In the genomic region with DNA sequence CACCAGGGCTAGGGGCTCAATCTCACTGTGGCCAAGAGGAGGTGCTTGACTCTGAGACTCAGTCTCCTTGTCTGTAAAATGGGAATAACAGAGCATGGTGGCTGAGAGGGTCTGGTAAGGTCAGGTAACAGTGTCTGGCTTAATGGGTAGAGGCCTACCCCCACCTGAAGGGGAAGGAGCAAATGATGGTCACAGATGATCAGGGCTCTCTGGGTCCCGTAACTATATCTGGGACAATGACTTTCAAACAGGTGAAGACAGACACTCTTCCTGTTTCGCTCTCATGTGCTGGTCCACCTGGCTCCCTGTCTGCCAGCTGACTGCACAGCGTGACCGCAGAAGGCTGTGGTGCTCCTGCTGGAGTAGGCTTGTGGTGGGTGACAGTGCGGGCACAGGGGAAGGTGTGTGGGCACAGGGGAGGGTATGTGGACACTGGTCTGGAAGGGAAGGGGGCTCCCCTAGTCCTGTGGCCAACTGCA, we compare ENCODE assay signal across 11 cellular contexts. TPM values are rescaled to one million over a fixed set of nuclear protein-coding genes. Genes with fewer than 3 reads are reported as not detected.
DNase-seq lines count a peak whose midpoint lies in the region; ATAC-seq, FAIRE-seq and TF ChIP-seq lines count a peak whose summit lies in the region.
"Had no signal": no experiment of that assay in that cellular context is flagged by ENCODE, and none has a peak within 500 bp of the region (broad histone marks: within the 10 kb centered on the region; RNA-seq: fewer than 3 reads in every experiment).

No MANE protein-coding gene starts in this region.

- DNase-seq in right atrium auricular region (ENCODE audit: low spot score) (no peak), cardiac septum (ENCODE audit: low spot score) (no peak), GM12878 (ENCODE audit: low read depth, low spot score) (peak; percentile 68), aorta (no peak)
- no peak for DNase-seq in activated CD8-positive, alpha-beta memory T cell treated with anti-CD3 and anti-CD28 coated beads for 24 hours
- no peak for DNase-seq in activated T-cell treated with anti-CD3 and anti-CD28 coated beads, Interleukin-2, amount 50 U/mL, for 72 hours
- DNase-seq: activated CD4-positive, alpha-beta T cell treated with anti-CD3 and anti-CD28 coated beads for 36 hours; NCI-H2029 treated with DMSO at 0.1 percent for 48 hours had no signal

- no peak overlapping the region for H3K4me3 Mint-ChIP-seq in activated T-cell treated with anti-CD3 and anti-CD28 coated beads, Interleukin-2, amount 50 U/mL, for 72 hours
- H3K4me3 Mint-ChIP-seq: activated CD4-positive, alpha-beta T cell treated with anti-CD3 and anti-CD28 coated beads for 36 hours had no signal

- CTCF ChIA-PET in GM12878 (lab: Yijun Ruan, JAX) = interaction anchor here (1.0 to 3.8 kb wide), 3 partner anchors 36 to 56 kb away, joined by 3 to 21 read pairs (median 3); no protein-coding TSS in a partner anchor

- H3K36me3 Mint-ChIP-seq in activated T-cell treated with anti-CD3 and anti-CD28 coated beads, Interleukin-2, amount 50 U/mL, for 72 hours (ENCODE audit: insufficient read depth in 2 of 2) = peaks cover 4 to 6% of the 10 kb centered on the region in 2 donors

- H3K9me3 ChIP-seq in right atrium auricular region (no peaks in the 10 kb centered on the region), GM12878 (replicated peaks; ENCODE audit: control insufficient read depth, insufficient read depth, low read length) (no peaks in the 10 kb centered on the region; the same call in 2 of the 3 replicates), aorta (ENCODE audit: control insufficient read depth, low read length) (no peaks in the 10 kb centered on the region)

- peak in 1 of 2 experiments; percentile 10; a peak in 1 of 4 replicates for TF ChIP-seq EP300 in GM12878 (IDR thresholded peaks at IDR 0.05; ENCODE audit: borderline replicate concordance in 1 of 2, control insufficient read depth in 1 of 2, low read depth in 2 of 2, low read length in 2 of 2)

- no peaks in the 10 kb centered on the region for H3K9me3 Mint-ChIP-seq in activated T-cell treated with anti-CD3 and anti-CD28 coated beads, Interleukin-2, amount 50 U/mL, for 72 hours

- no TSS peak for BruUV-seq in GM12878 (replicated peaks; lab: Mats Ljungman, UMichigan)

- H3K27ac ChIP-seq in right atrium auricular region (peak overlapping the region; percentile 95 to 100), GM12878 (ENCODE audit: control insufficient read depth, insufficient read depth) (peak overlapping the region; percentile 81), aorta (ENCODE audit: low read depth in 1 of 2, low read length in 2 of 2) (no peak overlapping the region)

- in situ Hi-C loops in GM12878 (cut with MboI) = no loop called here

- H2AFZ ChIP-seq in GM12878 (ENCODE audit: control insufficient read depth, low read depth, low read length) = no peak overlapping the region

- peak; percentile 35 for ATAC-seq in HG02981 (IDR thresholded peaks at IDR 0.05; ENCODE audit: unreplicated experiment)
- peak; percentile 61 for ATAC-seq in GM12878
- no peak for ATAC-seq in SK-N-SH treated with all-trans-retinoic acid at 6 μM for 48 hours
- ATAC-seq in aorta (ENCODE audit: low FRiP score) = no peak
- no peak for ATAC-seq in activated T-cell treated with anti-CD3 and anti-CD28 coated beads, Interleukin-2, amount 50 U/mL, for 72 hours (replicated peaks in 1 of 2)
- ATAC-seq: activated CD4-positive, alpha-beta T cell treated with anti-CD3 and anti-CD28 coated beads for 36 hours had no signal

- peak overlapping the region; percentile 3; the same call in 1 of the 2 replicates for H3K9ac ChIP-seq in GM12878 (ENCODE audit: control insufficient read depth, insufficient read depth, low read length)

- H3K27ac Mint-ChIP-seq in activated T-cell treated with anti-CD3 and anti-CD28 coated beads, Interleukin-2, amount 50 U/mL, for 72 hours = no peak overlapping the region
- H3K27ac Mint-ChIP-seq: activated CD4-positive, alpha-beta T cell treated with anti-CD3 and anti-CD28 coated beads for 36 hours had no signal

- 2% methylated on average over 5 of the region's 5 CpGs for WGBS in GM12878 (ENCODE audit: insufficient coverage, insufficient replicate concordance, low lambda C conversion rate, missing lambda C conversion rate)
- 94 to 99% methylated on average over 5 of the region's 5 CpGs for WGBS in aorta, 2 donors

- POLR2A ChIA-PET in GM12878 (lab: Charles Lee) = interaction anchor here (0.6 to 2.8 kb wide), 9 partner anchors 31 to 140 kb away, joined by 3 to 11 read pairs (median 5); a partner anchor contains a TSS

- no peak for TF ChIP-seq RAD21 in GM12878 (IDR thresholded peaks at IDR 0.05; ENCODE audit: insufficient read depth, low read depth, low read length)

- H4K20me1 ChIP-seq in GM12878 (ENCODE audit: control insufficient read depth, insufficient read depth) = no peaks in the 10 kb centered on the region

- RAD21 ChIA-PET in GM12878 (lab: Charles Lee; ENCODE audit: unreplicated experiment) = interaction anchor here (0.5 to 3.5 kb wide), 7 partner anchors 36 to 144 kb away, joined by 3 to 17 read pairs (median 5); no protein-coding TSS in a partner anchor

- H3K4me1 ChIP-seq in right atrium auricular region (peaks cover 0 to 58% of the 10 kb centered on the region in 2 donors), GM12878 (ENCODE audit: control insufficient read depth, insufficient read depth, low read length) (peaks cover 48% of the 10 kb centered on the region), aorta (ENCODE audit: control insufficient read depth in 1 of 2, insufficient read depth in 2 of 2, low read length in 2 of 2) (no peaks in the 10 kb centered on the region)

- no peaks in the 10 kb centered on the region for H3K27me3 ChIP-seq in right atrium auricular region
- no peaks in the 10 kb centered on the region; a peak in 1 of 4 replicates for H3K27me3 ChIP-seq in GM12878 (replicated peaks in 1 of 2; ENCODE audit: control insufficient read depth in 2 of 2, insufficient read depth in 2 of 2, low read length in 1 of 2)
- no peaks in the 10 kb centered on the region for H3K27me3 ChIP-seq in aorta (ENCODE audit: control insufficient read depth in 1 of 2, insufficient read depth in 2 of 2, low read length in 1 of 2)

- FAIRE-seq in GM12878 (lab: Jason Lieb, UNC) = peak; percentile 97

- intact Hi-C loops in cardiac septum (cut with DNase I) (loop anchor here (2.0 kb wide), 1 partner anchor 28 kb away; no protein-coding TSS in a partner anchor), GM12878 (cut with micrococcal nuclease; ENCODE audit: unreplicated experiment) (loop anchor here (2.0 kb wide), 2 partner anchors 48 to 52 kb away; no protein-coding TSS in a partner anchor), aorta (cut with DNase I) (loop anchor here (5.0 kb wide), 1 partner anchor 54 kb away; no protein-coding TSS in a partner anchor)

- H3K4me3 ChIP-seq in right atrium auricular region (no peak overlapping the region), GM12878 (peak overlapping the region; percentile 49), aorta (ENCODE audit: low read length in 2 of 2) (no peak overlapping the region)
- H3K4me3 ChIP-seq: skin epidermis had no signal

- peak overlapping the region; percentile 78 for H3K4me2 ChIP-seq in GM12878 (ENCODE audit: control insufficient read depth, insufficient read depth)

- H3K27me3 Mint-ChIP-seq in activated T-cell treated with anti-CD3 and anti-CD28 coated beads, Interleukin-2, amount 50 U/mL, for 72 hours (ENCODE audit: low read depth) = peaks cover 45% of the 10 kb centered on the region

- peaks cover 8% of the 10 kb centered on the region for H3K36me3 ChIP-seq in right atrium auricular region
- H3K36me3 ChIP-seq in GM12878 (ENCODE audit: control insufficient read depth in 2 of 2, insufficient read depth in 2 of 2, low read length in 1 of 2) = no peaks in the 10 kb centered on the region; a peak in 1 of 4 replicates
- no peaks in the 10 kb centered on the region for H3K36me3 ChIP-seq in aorta (ENCODE audit: control insufficient read depth in 1 of 2, insufficient read depth in 2 of 2, low read length in 1 of 2)

- SMC1A ChIA-PET in GM12878 (lab: Charles Lee; ENCODE audit: uncharacterized antibody, unreplicated experiment) = interaction anchor here (0.6 to 4.2 kb wide), 7 partner anchors 9 to 173 kb away, joined by 3 to 18 read pairs (median 5); no protein-coding TSS in a partner anchor

- no peak for TF ChIP-seq CTCF in right atrium auricular region (IDR thresholded peaks at IDR 0.05)
- no peak for TF ChIP-seq CTCF in GM12878 (IDR thresholded peaks at IDR 0.05 in 2 of 3, conservative IDR thresholded peaks at IDR 0.05 in 1 of 3; ENCODE audit: control insufficient read depth in 2 of 3, extremely low read depth in 1 of 3, insufficient read depth in 1 of 3, low read depth in 3 of 3, low read length in 3 of 3)

- H3K79me2 ChIP-seq in GM12878 (ENCODE audit: control insufficient read depth, insufficient read depth, low read length) = peaks cover 31% of the 10 kb centered on the region

- H3K4me1 Mint-ChIP-seq in activated T-cell treated with anti-CD3 and anti-CD28 coated beads, Interleukin-2, amount 50 U/mL, for 72 hours (ENCODE audit: low read depth) = peaks cover 8% of the 10 kb centered on the region

- TF ChIP-seq POLR2A in GM12878 (IDR thresholded peaks at IDR 0.05; ENCODE audit: low read depth, low read length) = no peak

TF ChIP-seq in GM12878, 131 proteins besides CTCF, POLR2A, EP300 and RAD21 (continues in another document):
- TF ChIP-seq RAD51 (IDR thresholded peaks at IDR 0.05) = peak; percentile 68

TF ChIP-seq in SK-N-SH treated with all-trans-retinoic acid at 6 μM for 48 hours, 23 proteins besides CTCF, POLR2A, EP300 and RAD21 (continues in another document):
- no peak for TF ChIP-seq SNAI2 (CRISPR knock-in tag; IDR thresholded peaks at IDR 0.05)

RNA-seq across cellular contexts. Expression of a gene that starts 4.0 kb away (rescaled TPM):
- total RNA-seq in right atrium auricular region (10 to 100 TPM; 40.8 to 78.6 TPM), cardiac septum (97.7 TPM), GM12878 (2014; rRNA removed) (1.6 and 2.3 TPM in 2 replicates), GM12878 (2014; rRNA removed; fragmentation: Illumina TruSeq; extraction: Trizol) (0.51 and 1.1 TPM in 2 replicates), GM12878 (2021) (2.6 TPM in 2 replicates), aorta (10 to 100 TPM; 62.1 to 72.3 TPM)
- total RNA-seq in GM12878 (2013; cell fraction: nucleolus; rRNA removed) = 22.1 and 26.5 TPM in 2 replicates
- 1.0 TPM for polyA plus RNA-seq in GM12878 (2011; ENCODE audit: low read depth)
- polyA plus RNA-seq in GM12878 (2011; rRNA removed) (1.8 and 3.9 TPM in 2 replicates), GM12878 (2014; fragmentation: Illumina TruSeq; extraction: Trizol) (0.25 TPM in 1 of 2 replicates, not detected in the other), GM12878 (2014; fragmentation: Nextera tagmentation; extraction: Ambion mirVana) (under 1 TPM in 1 of 2 experiments, not detected in 1; 0.04 TPM), GM12878 (2014; rRNA removed) (2.6 and 2.7 TPM in 2 replicates), GM12878 (2016; fragmentation: Nextera tagmentation; extraction: Ambion mirVana) (1 to 10 TPM; 2.2 to 3.4 TPM), aorta (10 to 100 TPM; 15.8 to 75.8 TPM)
- 5.5 and 6.8 TPM in 2 replicates for polyA plus RNA-seq in GM12878 (2011; cell fraction: cytosol; rRNA removed)
- polyA plus RNA-seq in GM12878 (2011; cell fraction: nucleus; rRNA removed) = 8.8 and 12.0 TPM in 2 replicates
- polyA plus RNA-seq in GM12878 (2012) = 6.2 and 8.3 TPM in 2 replicates
- 3.7 and 8.6 TPM in 2 replicates for polyA minus RNA-seq in GM12878 (2011; rRNA and poly(A)+ RNA removed)
- 3.5 and 5.2 TPM in 2 replicates for polyA minus RNA-seq in GM12878 (2011; cell fraction: cytosol; rRNA and poly(A)+ RNA removed)
- polyA minus RNA-seq in GM12878 (2011; cell fraction: nucleus; rRNA and poly(A)+ RNA removed) = 3.5 and 6.6 TPM in 2 replicates
- total RNA-seq in activated T-cell treated with anti-CD3 and anti-CD28 coated beads, Interleukin-2, amount 50 U/mL, for 72 hours = under 1 TPM in 1 of 2 donors, not detected in 1; 0.46 TPM
- total RNA-seq: activated CD4-positive, alpha-beta T cell treated with anti-CD3 and anti-CD28 coated beads for 36 hours had no signal

Comparison
In these comparisons a context has a peak if more than half of its experiments do, and no peak if none do; other contexts are left out.
1. H3K27ac ChIP-seq: peak in right atrium auricular region (2 of 2) and GM12878 (single experiment); none in aorta (0 of 2).
2. ATAC-seq: peak in HG02981 (single experiment) and GM12878 (single experiment); none in SK-N-SH treated with all-trans-retinoic acid at 6 μM for 48 hours (single experiment), aorta (single experiment) and activated T-cell treated with anti-CD3 and anti-CD28 coated beads, Interleukin-2, amount 50 U/mL, for 72 hours (0 of 2).